8 cellular contexts compared by ENCODE assay signal in genomic region chr2:202278944-202279343, GRCh38. TPM values are rescaled to one million over a fixed set of nuclear protein-coding genes. Genes with fewer than 3 reads are reported as not detected.
A peak's percentile ranks its signal among the peaks of the same experiment; 100 is the strongest.
DNase-seq lines count a peak whose midpoint lies in the region; ATAC-seq and TF ChIP-seq lines count a peak whose summit lies in the region.

No MANE protein-coding gene starts in this region.

- ATAC-seq in T-helper 17 cell (peak; percentile 49), gastroesophageal sphincter (peak; percentile 43), HG03432 (IDR thresholded peaks at IDR 0.05; ENCODE audit: unreplicated experiment) (no peak)

- H3K9me3 Mint-ChIP-seq in immature natural killer cell: no peaks in the 10 kb centered on the region

- no peak overlapping the region for H3K4me3 ChIP-seq in HFF-Myc (replicated peaks; ENCODE audit: low read depth, low read length)
- no peak overlapping the region for H3K4me3 ChIP-seq in gastroesophageal sphincter
- no peak overlapping the region for H3K4me3 ChIP-seq in skeletal muscle tissue (ENCODE audit: low read length in 3 of 3)

- peak; percentile 56 for DNase-seq in COLO829 (ENCODE audit: low spot score)
- DNase-seq in HFF-Myc (ENCODE audit: extremely low read depth, low read depth): no peak
- no peak for DNase-seq in T-helper 17 cell
- no peak for DNase-seq in immature natural killer cell
- no peak for DNase-seq in stimulated activated CD4-positive, alpha-beta T cell treated with anti-CD3 and anti-CD28 coated beads, Interleukin-15, amount 100 ng/mL, for 24 hours

- peaks cover 17% of the 10 kb centered on the region for H3K4me1 Mint-ChIP-seq in T-helper 17 cell
- H3K4me1 Mint-ChIP-seq in immature natural killer cell: peaks cover 3 to 17% of the 10 kb centered on the region in 2 donors

- no peak for TF ChIP-seq EP300 in gastroesophageal sphincter (IDR thresholded peaks at IDR 0.05)

- H3K4me3 Mint-ChIP-seq in T-helper 17 cell (no peak overlapping the region), immature natural killer cell (no peak overlapping the region)

- TF ChIP-seq CTCF in HFF-Myc (IDR thresholded peaks at IDR 0.05; ENCODE audit: low read depth, low read length, missing control alignments): peak; percentile 33
- TF ChIP-seq CTCF in gastroesophageal sphincter (IDR thresholded peaks at IDR 0.05): peak; percentile 11 to 54 (median 38)

- H3K27me3 Mint-ChIP-seq in T-helper 17 cell (no peaks in the 10 kb centered on the region), immature natural killer cell (ENCODE audit: low read depth in 3 of 3) (no peaks in the 10 kb centered on the region)

- H3K27ac Mint-ChIP-seq in T-helper 17 cell: peak overlapping the region; percentile 79
- peak overlapping the region in 1 of 6 donors; percentile 49 for H3K27ac Mint-ChIP-seq in immature natural killer cell

- peaks cover 0 to 17% (median 0%) of the 10 kb centered on the region in 3 donors for H3K4me1 ChIP-seq in gastroesophageal sphincter
- H3K4me1 ChIP-seq in skeletal muscle tissue (ENCODE audit: control insufficient read depth in 3 of 3, insufficient read depth in 3 of 3, low read length in 3 of 3): peaks cover 3 to 23% (median 17%) of the 10 kb centered on the region in 3 donors

- no peak overlapping the region for H3K9ac ChIP-seq in skeletal muscle tissue (ENCODE audit: low read depth in 1 of 3, low read length in 3 of 3)

- H3K9me3 ChIP-seq in T-helper 17 cell (ENCODE audit: control insufficient read depth, low read length, poor library complexity, severe bottlenecking) (no peaks in the 10 kb centered on the region), gastroesophageal sphincter (no peaks in the 10 kb centered on the region), skeletal muscle tissue (ENCODE audit: control insufficient read depth in 3 of 3, low read length in 3 of 3) (no peaks in the 10 kb centered on the region)

- TF ChIP-seq POLR2A in gastroesophageal sphincter (IDR thresholded peaks at IDR 0.05): no peak

- peaks cover 0 to 84% of the 10 kb centered on the region in 2 donors for H3K36me3 ChIP-seq in gastroesophageal sphincter
- H3K36me3 ChIP-seq in skeletal muscle tissue (ENCODE audit: control insufficient read depth in 3 of 3, insufficient read depth in 3 of 3, low read length in 3 of 3): peaks cover 6 to 28% (median 24%) of the 10 kb centered on the region in 3 donors

- H3K27me3 ChIP-seq in gastroesophageal sphincter (no peaks in the 10 kb centered on the region), skeletal muscle tissue (ENCODE audit: control insufficient read depth in 3 of 3, insufficient read depth in 3 of 3, low read length in 3 of 3) (no peaks in the 10 kb centered on the region)

- H3K36me3 Mint-ChIP-seq in T-helper 17 cell (ENCODE audit: low read depth) (peaks cover 3% of the 10 kb centered on the region), immature natural killer cell (peaks cover 0 to 15% (median 7%) of the 10 kb centered on the region in 3 donors)

- 0 to 4% methylated on average over 1 of the region's 1 CpG for WGBS in gastroesophageal sphincter (ENCODE audit: low coverage in 1 of 2), 2 donors

- H3K27ac ChIP-seq in gastroesophageal sphincter: peak overlapping the region in 1 of 4 donors; percentile 25
- H3K27ac ChIP-seq in skeletal muscle tissue (ENCODE audit: low read depth, low read length): peak overlapping the region; percentile 80

RNA-seq across cellular contexts. Expression of gene NOP58, which starts 13.4 kb away (rescaled TPM):
- total RNA-seq in T-helper 17 cell: 100 to 1,000 TPM; 253 to 273 TPM
- total RNA-seq in gastroesophageal sphincter: 10 to 100 TPM; 19.4 to 61.0 (median 41.6) TPM
- total RNA-seq in skeletal muscle tissue: 49.6 TPM
- polyA plus RNA-seq in immature natural killer cell: 10 to 100 TPM; 42.6 to 54.7 (median 46.6) TPM

RNA-seq across cellular contexts. Expression of gene SUMO1, which starts 40.5 kb away (rescaled TPM):
- total RNA-seq in T-helper 17 cell (10 to 100 TPM; 61.1 to 72.1 TPM), gastroesophageal sphincter (10 to 100 TPM; 54.9 to 94.9 (median 76.0) TPM), skeletal muscle tissue (65.2 TPM)
- 100 to 1,000 TPM; 165 to 253 (median 188) TPM for polyA plus RNA-seq in immature natural killer cell
